ENCODE assay signal across 23 cellular contexts in the genomic region with DNA sequence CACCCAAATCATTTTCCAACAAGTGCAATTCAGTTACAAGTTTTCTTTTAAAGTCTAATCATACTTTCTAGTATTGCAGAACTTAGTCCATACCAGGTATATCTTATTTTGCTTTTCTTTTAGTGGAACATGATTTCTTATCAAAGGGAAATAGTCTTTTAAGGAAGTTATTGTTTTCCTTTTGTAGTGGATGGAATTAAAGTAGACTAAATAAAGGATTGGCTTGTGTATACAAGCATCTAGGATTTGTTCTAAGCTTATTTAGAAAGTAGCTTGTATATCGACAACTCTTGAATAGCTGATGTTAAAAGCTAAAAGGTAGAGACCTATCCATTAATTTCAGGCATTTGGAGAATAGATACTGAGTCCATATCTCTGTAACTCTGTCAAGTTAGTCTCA. TPM values are rescaled to one million over a fixed set of nuclear protein-coding genes. Genes with fewer than 3 reads are reported as not detected.
A peak's percentile ranks its signal among the peaks of the same experiment; 100 is the strongest.
DNase-seq lines count a peak whose midpoint lies in the region; ATAC-seq, FAIRE-seq and TF ChIP-seq lines count a peak whose summit lies in the region.
"Had no signal": no experiment of that assay in that cellular context is flagged by ENCODE, and none has a peak within 500 bp of the region (broad histone marks: within the 10 kb centered on the region; RNA-seq: fewer than 3 reads in every experiment).

No MANE protein-coding gene starts in this region.

- dilution Hi-C loops in endothelial cell of umbilical vein (cut with MboI; ENCODE audit: extremely low pct_ligation_motif_present, low sequenced_read_pairs), result no loop called here

- BruUV-seq in Calu3 (replicated peaks; lab: Mats Ljungman, UMichigan) (no TSS peak), endothelial cell of umbilical vein (replicated peaks; lab: Mats Ljungman, UMichigan) (no TSS peak)

- peak overlapping the region; percentile 34 for H3K4me3 Mint-ChIP-seq in Calu3 (ENCODE audit: low read depth, unreplicated experiment)
- no peak overlapping the region for H3K4me3 Mint-ChIP-seq in mesothelial cell of epicardium
- H3K4me3 Mint-ChIP-seq in GM23338, result no peak overlapping the region
- H3K4me3 Mint-ChIP-seq: activated naive CD8-positive, alpha-beta T cell; activated T-helper 1 cell treated with anti-CD3 and anti-CD28 coated beads, Interleukin-12 subunit alpha, Interleukin-12 subunit beta, Interleukin-2, Interleukin-4 antibody, amounts not matched to agents 30 ng/mL and 10 ng/mL and 1 ng/mL, durations not matched to agents 14 hours and 24 hours and 36 hours; CD4-positive, CD25-positive, alpha-beta regulatory T cell; neural crest cell had no signal

- H4K20me1 ChIP-seq in endothelial cell of umbilical vein (replicated peaks; ENCODE audit: control insufficient read depth, extremely low read depth, insufficient read depth, low read length), result no peaks in the 10 kb centered on the region
- H4K20me1 ChIP-seq in GM23338 (replicated peaks; ENCODE audit: insufficient read depth), result 0 out of 2 replicates have a peak, but pooled peaks cover 2% of the 10 kb centered on the region

- H3K79me2 ChIP-seq in endothelial cell of umbilical vein (ENCODE audit: control insufficient read depth, insufficient read depth, low read length) (peaks cover 78% of the 10 kb centered on the region), GM23338 (replicated peaks; ENCODE audit: insufficient read depth) (no peaks in the 10 kb centered on the region)

- H3K9me1 ChIP-seq in endothelial cell of umbilical vein (replicated peaks; ENCODE audit: control insufficient read depth, extremely low read depth, insufficient read depth, low read length), result no peaks in the 10 kb centered on the region

- H3K27me3 Mint-ChIP-seq in Calu3 (ENCODE audit: unreplicated experiment) (no peaks in the 10 kb centered on the region), mesothelial cell of epicardium (ENCODE audit: low read depth) (no peaks in the 10 kb centered on the region), GM23338 (ENCODE audit: insufficient read depth, low read depth, poor library complexity) (no peaks in the 10 kb centered on the region)
- H3K27me3 Mint-ChIP-seq: CD4-positive, CD25-positive, alpha-beta regulatory T cell had no signal

- no peak overlapping the region for H3K4me3 ChIP-seq in RWPE2 (ENCODE audit: severe bottlenecking)
- H3K4me3 ChIP-seq in endothelial cell of umbilical vein (replicated peaks in 1 of 3; ENCODE audit: insufficient read depth in 1 of 3, low read depth in 1 of 3, low read length in 3 of 3), result peak overlapping the region in 1 of 3 experiments; percentile 42
- no peak overlapping the region for H3K4me3 ChIP-seq in GM23338
- H3K4me3 ChIP-seq: prostate gland, SK-N-MC, vagina had no signal

- H3F3A ChIP-seq in GM23338 (replicated peaks; ENCODE audit: low read depth), result no peaks in the 10 kb centered on the region

- H3K9me2 ChIP-seq in GM23338 (ENCODE audit: insufficient read depth), result no peaks in the 10 kb centered on the region

- H3K36me3 ChIP-seq in RWPE2 (ENCODE audit: low read depth) (peaks cover 26% of the 10 kb centered on the region), endothelial cell of umbilical vein (ENCODE audit: control insufficient read depth in 2 of 2, extremely low read depth in 1 of 2, insufficient read depth in 2 of 2, low read length in 2 of 2) (no peaks in the 10 kb centered on the region), GM23338 (ENCODE audit: insufficient read depth) (no peaks in the 10 kb centered on the region)
- H3K36me3 ChIP-seq: prostate gland, vagina had no signal

- no peak for TF ChIP-seq CTCF in Calu3 (IDR thresholded peaks at IDR 0.05; ENCODE audit: unreplicated experiment)
- no peak for TF ChIP-seq CTCF in RWPE2 (IDR thresholded peaks at IDR 0.05; ENCODE audit: poor library complexity, severe bottlenecking)
- TF ChIP-seq CTCF in endothelial cell of umbilical vein (IDR thresholded peaks at IDR 0.05; ENCODE audit: extremely low read depth in 1 of 2, insufficient read depth in 1 of 2, low read depth in 1 of 2, low read length in 2 of 2), result no peak
- no peak for TF ChIP-seq CTCF in mesothelial cell of epicardium (IDR thresholded peaks at IDR 0.05; ENCODE audit: unreplicated experiment)
- no peak for TF ChIP-seq CTCF in GM23338 (conservative IDR thresholded peaks at IDR 0.05; ENCODE audit: low read depth in 2 of 2)

- CTCF ChIA-PET in Calu3 (lab: Charles Lee), result no interaction called here
- CTCF ChIA-PET in endothelial cell of umbilical vein (lab: Charles Lee), result interaction anchor here (1.2 to 2.6 kb wide), 4 partner anchors 13 to 51 kb away, joined by 3 to 15 read pairs (median 5); no protein-coding TSS in a partner anchor

- H3K9me3 Mint-ChIP-seq in Calu3 (ENCODE audit: low read depth, unreplicated experiment) (no peaks in the 10 kb centered on the region), mesothelial cell of epicardium (no peaks in the 10 kb centered on the region), GM23338 (no peaks in the 10 kb centered on the region)
- H3K9me3 Mint-ChIP-seq: activated T-helper 1 cell treated with anti-CD3 and anti-CD28 coated beads, Interleukin-12 subunit alpha, Interleukin-12 subunit beta, Interleukin-2, Interleukin-4 antibody, amounts not matched to agents 30 ng/mL and 10 ng/mL and 1 ng/mL, durations not matched to agents 14 hours and 24 hours and 36 hours; neural crest cell had no signal

- H3K4me1 ChIP-seq in RWPE2 (ENCODE audit: insufficient read depth, poor library complexity, severe bottlenecking) (peaks cover 73% of the 10 kb centered on the region), endothelial cell of umbilical vein (ENCODE audit: control insufficient read depth, extremely low read depth, insufficient read depth, low read length) (peaks cover 75% of the 10 kb centered on the region), GM23338 (ENCODE audit: insufficient read depth) (no peaks in the 10 kb centered on the region)
- H3K4me1 ChIP-seq: prostate gland had no signal

- H3K27ac ChIP-seq in RWPE2 (ENCODE audit: poor library complexity, severe bottlenecking), result peak overlapping the region; percentile 95
- H3K27ac ChIP-seq in endothelial cell of umbilical vein (ENCODE audit: insufficient read depth, low read depth, low read length), result peak overlapping the region; percentile 99
- H3K27ac ChIP-seq in GM23338 (ENCODE audit: low read depth), result no peak overlapping the region
- H3K27ac ChIP-seq: prostate gland, SK-N-MC had no signal

- H3K4me2 ChIP-seq in endothelial cell of umbilical vein (ENCODE audit: insufficient read depth, low read length), result peak overlapping the region; percentile 74
- H3K4me2 ChIP-seq in GM23338, result no peak overlapping the region

- no peak for FAIRE-seq in endothelial cell of umbilical vein (lab: Jason Lieb, UNC)

- H3K9me3 ChIP-seq in RWPE2 (ENCODE audit: severe bottlenecking) (no peaks in the 10 kb centered on the region), endothelial cell of umbilical vein (replicated peaks; ENCODE audit: control insufficient read depth, insufficient read depth, low read length) (no peaks in the 10 kb centered on the region)
- H3K9me3 ChIP-seq: prostate gland, vagina had no signal

- peaks cover 7% of the 10 kb centered on the region for H3K36me3 Mint-ChIP-seq in Calu3 (ENCODE audit: insufficient read depth, unreplicated experiment)
- H3K36me3 Mint-ChIP-seq in mesothelial cell of epicardium, result no peaks in the 10 kb centered on the region
- no peaks in the 10 kb centered on the region for H3K36me3 Mint-ChIP-seq in GM23338 (ENCODE audit: low read depth)
- H3K36me3 Mint-ChIP-seq: activated naive CD8-positive, alpha-beta T cell; CD4-positive, CD25-positive, alpha-beta regulatory T cell had no signal

- POLR2A ChIA-PET in endothelial cell of umbilical vein (lab: Charles Lee), result no interaction called here

- TF ChIP-seq POLR2A in endothelial cell of umbilical vein (IDR thresholded peaks at IDR 0.05; ENCODE audit: low read depth, low read length), result no peak

- H2AFZ ChIP-seq in endothelial cell of umbilical vein (ENCODE audit: low read depth, low read length) (no peak overlapping the region), GM23338 (no peak overlapping the region)

- H3K9ac ChIP-seq in endothelial cell of umbilical vein (replicated peaks; ENCODE audit: extremely low read depth, insufficient read depth, low read length), result peak overlapping the region; percentile 83

- H3K27me3 ChIP-seq in RWPE2 (ENCODE audit: insufficient read depth, poor library complexity, severe bottlenecking) (no peaks in the 10 kb centered on the region), endothelial cell of umbilical vein (ENCODE audit: control insufficient read depth in 2 of 2, insufficient read depth in 2 of 2, low read length in 2 of 2) (no peaks in the 10 kb centered on the region), GM23338 (ENCODE audit: insufficient read depth) (no peaks in the 10 kb centered on the region)
- H3K27me3 ChIP-seq: vagina had no signal

- intact Hi-C loops in Calu3 (cut with micrococcal nuclease; ENCODE audit: unreplicated experiment) (no loop called here), endothelial cell of umbilical vein (cut with micrococcal nuclease) (loop anchor here (10.0 kb wide), 2 partner anchors 1208 to 1398 kb away; a partner anchor contains a TSS)

- H3K4me1 Mint-ChIP-seq in Calu3 (ENCODE audit: low read depth, unreplicated experiment) (peaks cover 74% of the 10 kb centered on the region), mesothelial cell of epicardium (peaks cover 26% of the 10 kb centered on the region), GM23338 (no peaks in the 10 kb centered on the region)

- peak overlapping the region; percentile 33 for H3K27ac Mint-ChIP-seq in Calu3 (ENCODE audit: unreplicated experiment)
- H3K27ac Mint-ChIP-seq in mesothelial cell of epicardium, result peak overlapping the region; percentile 50
- H3K27ac Mint-ChIP-seq in GM23338, result no peak overlapping the region
- H3K27ac Mint-ChIP-seq: activated naive CD8-positive, alpha-beta T cell; activated T-helper 1 cell treated with anti-CD3 and anti-CD28 coated beads, Interleukin-12 subunit alpha, Interleukin-12 subunit beta, Interleukin-2, Interleukin-4 antibody, amounts not matched to agents 30 ng/mL and 10 ng/mL and 1 ng/mL, durations not matched to agents 14 hours and 24 hours and 36 hours; CD4-positive, CD25-positive, alpha-beta regulatory T cell had no signal

- ATAC-seq in RWPE2 (ENCODE audit: low read depth), result no peak
- no peak for ATAC-seq in HG03565 (IDR thresholded peaks at IDR 0.05; ENCODE audit: unreplicated experiment)
- ATAC-seq in GM23338, result no peak

- DNase-seq in Calu3, result no peak
- DNase-seq in RWPE2 (ENCODE audit: low spot score), result no peak
- peak; percentile 66 for DNase-seq in endothelial cell of umbilical vein (ENCODE audit: low read depth, low spot score)
- DNase-seq in mesothelial cell of epicardium (ENCODE audit: low spot score in 2 of 2, unreplicated experiment in 2 of 2), result no peak
- no peak for DNase-seq in NCI-H526 treated with DMSO at 0.1 percent for 48 hours (lab: John Stamatoyannopoulos, UW)
- DNase-seq in GM23338 (ENCODE audit: low spot score), result no peak
- no peak for DNase-seq in retina
- DNase-seq: activated CD4-positive, alpha-beta T cell treated with anti-CD3 and anti-CD28 coated beads for 1 hour; CD4-positive, CD25-positive, alpha-beta regulatory T cell; GDM1; HCEC 1CT; islet precursor cell; NCI-H1436 treated with DMSO at 0.1 percent for 48 hours; NCI-H774; substantia nigra; T-helper 9 cell had no signal

RNA-seq across cellular contexts. Expression of a gene that starts 14.8 kb away (rescaled TPM):
- 22.3 and 28.2 TPM in 2 replicates for total RNA-seq in Calu3 (2022)
- total RNA-seq in endothelial cell of umbilical vein, result 44.3 and 55.8 TPM in 2 replicates
- 27.1 and 30.2 TPM in 2 replicates for polyA plus RNA-seq in endothelial cell of umbilical vein
- 23.4 and 23.5 TPM in 2 replicates for polyA plus RNA-seq in endothelial cell of umbilical vein (2011; cell fraction: cytosol; rRNA removed)
- 53.8 and 63.0 TPM in 2 replicates for polyA plus RNA-seq in endothelial cell of umbilical vein (2011; cell fraction: nucleus; rRNA removed)
- 64.0 and 66.8 TPM in 2 replicates for polyA plus RNA-seq in endothelial cell of umbilical vein (2012)
- polyA minus RNA-seq in endothelial cell of umbilical vein, result 39.3 and 40.7 TPM in 2 replicates
- 4.3 TPM for polyA minus RNA-seq in endothelial cell of umbilical vein (2011; cell fraction: cytosol; rRNA and poly(A)+ RNA removed)
- 36.6 and 49.8 TPM in 2 replicates for polyA minus RNA-seq in endothelial cell of umbilical vein (2011; cell fraction: nucleus; rRNA and poly(A)+ RNA removed)
- total RNA-seq in mesothelial cell of epicardium, result 30.1 to 34.5 TPM (median 30.8 TPM) in 3 replicates
- 7.6 and 25.7 TPM in 2 replicates for total RNA-seq in GM23338 (2014; rRNA removed; shearing (Covaris generic))
- polyA plus RNA-seq in GM23338 (2016; fragmentation: Nextera tagmentation; extraction: Ambion mirVana), result 3.2 and 4.2 TPM in 2 replicates
